In the genomic region with DNA sequence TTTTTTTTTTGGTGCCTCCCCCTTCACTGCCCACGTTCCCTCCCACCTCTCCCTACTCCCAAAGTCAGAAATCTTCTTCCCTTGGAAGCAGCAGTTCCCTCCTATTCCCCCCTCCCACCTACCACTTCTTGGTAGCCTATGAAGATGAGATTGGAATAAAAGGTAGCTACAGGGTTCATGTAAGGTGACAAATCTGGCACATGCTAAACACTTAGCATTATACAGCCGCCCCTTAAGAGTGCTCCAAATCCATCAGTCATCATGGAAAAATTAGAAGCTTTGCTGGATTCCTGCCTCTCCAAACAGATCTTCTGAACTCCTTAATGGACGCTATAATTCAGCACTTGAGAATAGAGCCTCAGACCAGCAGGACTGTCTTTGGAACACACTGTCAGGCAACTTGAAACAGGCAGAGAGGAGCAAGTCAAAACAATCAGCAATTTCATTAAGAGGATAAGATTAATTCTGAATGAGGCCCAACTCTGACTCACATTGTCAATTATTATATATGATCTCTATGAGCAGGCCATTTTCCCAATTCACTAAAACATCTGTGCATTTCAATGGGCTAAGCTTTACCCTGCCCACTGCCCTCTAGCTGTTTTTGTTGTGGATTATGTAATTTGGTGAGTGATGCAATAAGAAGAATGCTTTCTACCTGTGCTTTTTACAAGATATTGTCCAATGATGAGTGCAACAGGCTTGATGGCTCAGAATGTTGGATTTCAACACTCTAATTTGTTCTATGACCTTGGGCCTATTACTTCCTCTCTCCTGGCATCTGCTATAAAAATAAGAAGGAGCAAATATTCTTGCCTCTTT, we compare ENCODE assay signal across 14 cellular contexts. TPM values are rescaled to one million over a fixed set of nuclear protein-coding genes. Genes with fewer than 3 reads are reported as not detected.
A peak's percentile ranks its signal among the peaks of the same experiment; 100 is the strongest.
DNase-seq lines count a peak whose midpoint lies in the region; ATAC-seq lines count a peak whose summit lies in the region.
"Had no signal": no experiment of that assay in that cellular context is flagged by ENCODE, and none has a peak within 500 bp of the region (broad histone marks: within the 10 kb centered on the region; RNA-seq: fewer than 3 reads in every experiment).

No MANE protein-coding gene starts in this region.

- H3K27me3 ChIP-seq in Karpas-422 (ENCODE audit: low read length): no peaks in the 10 kb centered on the region

- no peak overlapping the region for H3K27ac ChIP-seq in Karpas-422 (ENCODE audit: low read length)
- H3K27ac ChIP-seq: prostate gland had no signal

- no peaks in the 10 kb centered on the region for H3K36me3 ChIP-seq in Karpas-422 (ENCODE audit: insufficient read depth, low read length)
- H3K36me3 ChIP-seq: prostate gland had no signal

- H3K27me3 Mint-ChIP-seq in activated CD4-positive, alpha-beta T cell treated with anti-CD3 and anti-CD28 coated beads for 36 hours: peaks cover 5% of the 10 kb centered on the region

- no peaks in the 10 kb centered on the region for H3K4me1 ChIP-seq in Karpas-422 (ENCODE audit: low read length)
- H3K4me1 ChIP-seq: prostate gland had no signal

- H3K36me3 Mint-ChIP-seq in activated CD4-positive, alpha-beta T cell treated with anti-CD3 and anti-CD28 coated beads for 36 hours (ENCODE audit: low read depth): no peaks in the 10 kb centered on the region
- H3K36me3 Mint-ChIP-seq: brain had no signal

- POLR2A ChIA-PET in activated CD4-positive, alpha-beta T cell treated with anti-CD3 and anti-CD28 coated beads for 36 hours (lab: Charles Lee): no interaction called here

- no peaks in the 10 kb centered on the region for H3K9me3 Mint-ChIP-seq in activated CD4-positive, alpha-beta T cell treated with anti-CD3 and anti-CD28 coated beads for 36 hours (ENCODE audit: low read depth)
- H3K9me3 Mint-ChIP-seq: activated CD4-positive, alpha-beta T cell treated with anti-CD3 and anti-CD28 coated beads, Interleukin-2, amount 10 ng/mL, durations not matched to agents 24 days and 14 days; activated T-helper 17 cell treated with anti-CD3 and anti-CD28 coated beads, Interleukin-2, amount 50 U/mL, for 72 hours; brain; stimulated activated naive CD8-positive, alpha-beta T cell treated with anti-CD3 and anti-CD28 coated beads, Interleukin-15, Interleukin-2, amounts not matched to agents 100 ng/mL and 50 ng/mL, for 24 hours had no signal

- CTCF ChIA-PET in activated CD4-positive, alpha-beta T cell treated with anti-CD3 and anti-CD28 coated beads for 36 hours (lab: Charles Lee): no interaction called here

- H3K9me3 ChIP-seq in Karpas-422 (ENCODE audit: low read length): no peaks in the 10 kb centered on the region
- H3K9me3 ChIP-seq: prostate gland had no signal

- H3K9me2 ChIP-seq in Karpas-422 (replicated peaks; ENCODE audit: insufficient read depth, low read length): no peaks in the 10 kb centered on the region

- H3K4me3 Mint-ChIP-seq in activated CD4-positive, alpha-beta T cell treated with anti-CD3 and anti-CD28 coated beads for 36 hours: no peak overlapping the region
- H3K4me3 Mint-ChIP-seq: activated CD4-positive, alpha-beta T cell treated with anti-CD3 and anti-CD28 coated beads, Interleukin-2, amount 10 ng/mL, durations not matched to agents 24 days and 14 days; activated T-helper 17 cell treated with anti-CD3 and anti-CD28 coated beads, Interleukin-2, amount 50 U/mL, for 72 hours; brain; stimulated activated naive CD8-positive, alpha-beta T cell treated with anti-CD3 and anti-CD28 coated beads, Interleukin-15, Interleukin-2, amounts not matched to agents 100 ng/mL and 50 ng/mL, for 24 hours had no signal

- H3K27ac Mint-ChIP-seq in activated CD4-positive, alpha-beta T cell treated with anti-CD3 and anti-CD28 coated beads for 36 hours: no peak overlapping the region
- H3K27ac Mint-ChIP-seq: activated CD4-positive, alpha-beta T cell treated with anti-CD3 and anti-CD28 coated beads, Interleukin-2, amount 10 ng/mL, durations not matched to agents 24 days and 14 days; activated T-helper 17 cell treated with anti-CD3 and anti-CD28 coated beads, Interleukin-2, amount 50 U/mL, for 72 hours; stimulated activated naive CD8-positive, alpha-beta T cell treated with anti-CD3 and anti-CD28 coated beads, Interleukin-15, Interleukin-2, amounts not matched to agents 100 ng/mL and 50 ng/mL, for 24 hours had no signal

- H4K20me1 ChIP-seq in Karpas-422 (ENCODE audit: insufficient read depth, low read depth, low read length): no peaks in the 10 kb centered on the region

- DNase-seq in Karpas-422 (peak; percentile 24), RPMI7951 (ENCODE audit: low read depth) (peak; percentile 35), fibroblast of the conjunctiva (ENCODE audit: low read depth) (peak; percentile 16), stromal cell of bone marrow (ENCODE audit: low read depth) (peak; percentile 28), middle frontal gyrus (ENCODE audit: extremely low spot score, low spot score) (no peak)
- no peak for DNase-seq in stimulated activated naive CD4-positive, alpha-beta T cell (lab: John Stamatoyannopoulos, UW)
- no peak for DNase-seq in activated CD4-positive, alpha-beta T cell treated with anti-CD3 and anti-CD28 coated beads for 36 hours
- DNase-seq: activated CD4-positive, alpha-beta T cell treated with anti-CD3 and anti-CD28 coated beads, Interleukin-2, amount 10 ng/mL, durations not matched to agents 24 days and 14 days; hypothalamus had no signal

- no peak for ATAC-seq in activated CD4-positive, alpha-beta T cell treated with anti-CD3 and anti-CD28 coated beads for 36 hours
- ATAC-seq: GM12878 had no signal

- no peak overlapping the region for H3K9ac ChIP-seq in Karpas-422 (ENCODE audit: low read length)

- no peaks in the 10 kb centered on the region for H3K79me2 ChIP-seq in Karpas-422 (ENCODE audit: low read length)

- intact Hi-C loops in activated CD4-positive, alpha-beta T cell treated with anti-CD3 and anti-CD28 coated beads for 36 hours (cut with DNase I, micrococcal nuclease): no loop called here

- peaks cover 5% of the 10 kb centered on the region for H3K4me1 Mint-ChIP-seq in activated CD4-positive, alpha-beta T cell treated with anti-CD3 and anti-CD28 coated beads for 36 hours
- H3K4me1 Mint-ChIP-seq: activated CD4-positive, alpha-beta T cell treated with anti-CD3 and anti-CD28 coated beads, Interleukin-2, amount 10 ng/mL, durations not matched to agents 24 days and 14 days; activated T-helper 17 cell treated with anti-CD3 and anti-CD28 coated beads, Interleukin-2, amount 50 U/mL, for 72 hours had no signal

- no peak overlapping the region for H2AFZ ChIP-seq in Karpas-422 (ENCODE audit: low read length)

- H3K4me3 ChIP-seq in Karpas-422 (ENCODE audit: low read length): no peak overlapping the region
- H3K4me3 ChIP-seq: GM12878, prostate gland had no signal

- no peak overlapping the region for H3K4me2 ChIP-seq in Karpas-422 (ENCODE audit: low read depth, low read length, poor library complexity, severe bottlenecking)

RNA-seq across cellular contexts. Expression of gene SPRED1, which starts 34.6 kb away (rescaled TPM):
- total RNA-seq in Karpas-422 (2014; rRNA removed; shearing (Covaris generic); ENCODE audit: low replicate concordance): 25.6 and 27.7 TPM in 2 replicates
- 57.7 and 67.6 TPM in 2 replicates for total RNA-seq in RPMI7951 (2014; rRNA removed; shearing (Covaris generic))
- under 1 TPM; 0.90 to 0.96 TPM for total RNA-seq in activated CD4-positive, alpha-beta T cell treated with anti-CD3 and anti-CD28 coated beads for 36 hours

Comparison
In these comparisons a context has a peak if more than half of its experiments do, and no peak if none do; other contexts are left out.
1. DNase-seq: peak in Karpas-422 (single experiment), RPMI7951 (single experiment), fibroblast of the conjunctiva (single experiment) and stromal cell of bone marrow (single experiment); none in stimulated activated naive CD4-positive, alpha-beta T cell (0 of 6), middle frontal gyrus (single experiment) and activated CD4-positive, alpha-beta T cell treated with anti-CD3 and anti-CD28 coated beads for 36 hours (single experiment).
2. RNA of gene SPRED1, which starts 34.6 kb away (total RNA-seq): 57.7 to 67.6 TPM in RPMI7951 and 25.6 to 27.7 TPM in Karpas-422; 0.90 to 0.96 TPM in activated CD4-positive, alpha-beta T cell treated with anti-CD3 and anti-CD28 coated beads for 36 hours; every median in the first group is over 10 times any median in the second.